In genomic region chr10:45415062-45415461, GRCh38 we compare ENCODE assay signal across 4 cellular contexts. TPM values are rescaled to one million over a fixed set of nuclear protein-coding genes. Genes with fewer than 3 reads are reported as not detected.
"Had no signal": no experiment of that assay in that cellular context is flagged by ENCODE, and none has a peak within 500 bp of the region (broad histone marks: within the 10 kb centered on the region; RNA-seq: fewer than 3 reads in every experiment).

No MANE protein-coding gene starts in this region.

RNA-seq across cellular contexts. Expression of gene ALOX5, which starts 41.0 kb away (rescaled TPM):
- total RNA-seq: lung microvascular endothelial cell, myocyte had no signal
- polyA plus RNA-seq: keratinocyte, mammary epithelial cell had no signal
